In genomic region chr16:2551420-2551889, GRCh38 we compare ENCODE assay signal across 1 cellular context.
TF ChIP-seq lines count a peak whose summit lies in the region.
"Not testable (repeated sequence)": the region's sequence is repeated elsewhere in the genome, so short reads cannot be mapped to it uniquely, and the experiment has no call there.

No MANE protein-coding gene starts in this region.

TF ChIP-seq in HepG2, 621 proteins besides CTCF, POLR2A, EP300 and RAD21:
- TF ChIP-seq, protein P1, sequence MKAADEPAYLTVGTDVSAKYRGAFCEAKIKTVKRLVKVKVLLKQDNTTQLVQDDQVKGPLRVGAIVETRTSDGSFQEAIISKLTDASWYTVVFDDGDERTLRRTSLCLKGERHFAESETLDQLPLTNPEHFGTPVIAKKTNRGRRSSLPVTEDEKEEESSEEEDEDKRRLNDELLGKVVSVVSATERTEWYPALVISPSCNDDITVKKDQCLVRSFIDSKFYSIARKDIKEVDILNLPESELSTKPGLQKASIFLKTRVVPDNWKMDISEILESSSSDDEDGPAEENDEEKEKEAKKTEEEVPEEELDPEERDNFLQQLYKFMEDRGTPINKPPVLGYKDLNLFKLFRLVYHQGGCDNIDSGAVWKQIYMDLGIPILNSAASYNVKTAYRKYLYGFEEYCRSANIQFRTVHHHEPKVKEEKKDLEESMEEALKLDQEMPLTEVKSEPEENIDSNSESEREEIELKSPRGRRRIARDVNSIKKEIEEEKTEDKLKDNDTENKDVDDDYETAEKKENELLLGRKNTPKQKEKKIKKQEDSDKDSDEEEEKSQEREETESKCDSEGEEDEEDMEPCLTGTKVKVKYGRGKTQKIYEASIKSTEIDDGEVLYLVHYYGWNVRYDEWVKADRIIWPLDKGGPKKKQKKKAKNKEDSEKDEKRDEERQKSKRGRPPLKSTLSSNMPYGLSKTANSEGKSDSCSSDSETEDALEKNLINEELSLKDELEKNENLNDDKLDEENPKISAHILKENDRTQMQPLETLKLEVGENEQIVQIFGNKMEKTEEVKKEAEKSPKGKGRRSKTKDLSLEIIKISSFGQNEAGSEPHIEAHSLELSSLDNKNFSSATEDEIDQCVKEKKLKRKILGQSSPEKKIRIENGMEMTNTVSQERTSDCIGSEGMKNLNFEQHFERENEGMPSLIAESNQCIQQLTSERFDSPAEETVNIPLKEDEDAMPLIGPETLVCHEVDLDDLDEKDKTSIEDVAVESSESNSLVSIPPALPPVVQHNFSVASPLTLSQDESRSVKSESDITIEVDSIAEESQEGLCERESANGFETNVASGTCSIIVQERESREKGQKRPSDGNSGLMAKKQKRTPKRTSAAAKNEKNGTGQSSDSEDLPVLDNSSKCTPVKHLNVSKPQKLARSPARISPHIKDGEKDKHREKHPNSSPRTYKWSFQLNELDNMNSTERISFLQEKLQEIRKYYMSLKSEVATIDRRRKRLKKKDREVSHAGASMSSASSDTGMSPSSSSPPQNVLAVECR (CRISPR knock-in tag; IDR thresholded peaks at IDR 0.05; ENCODE audit: borderline replicate concordance) = peak; percentile 21; the same call in 1 of the 2 replicates
- TF ChIP-seq, protein P2, sequence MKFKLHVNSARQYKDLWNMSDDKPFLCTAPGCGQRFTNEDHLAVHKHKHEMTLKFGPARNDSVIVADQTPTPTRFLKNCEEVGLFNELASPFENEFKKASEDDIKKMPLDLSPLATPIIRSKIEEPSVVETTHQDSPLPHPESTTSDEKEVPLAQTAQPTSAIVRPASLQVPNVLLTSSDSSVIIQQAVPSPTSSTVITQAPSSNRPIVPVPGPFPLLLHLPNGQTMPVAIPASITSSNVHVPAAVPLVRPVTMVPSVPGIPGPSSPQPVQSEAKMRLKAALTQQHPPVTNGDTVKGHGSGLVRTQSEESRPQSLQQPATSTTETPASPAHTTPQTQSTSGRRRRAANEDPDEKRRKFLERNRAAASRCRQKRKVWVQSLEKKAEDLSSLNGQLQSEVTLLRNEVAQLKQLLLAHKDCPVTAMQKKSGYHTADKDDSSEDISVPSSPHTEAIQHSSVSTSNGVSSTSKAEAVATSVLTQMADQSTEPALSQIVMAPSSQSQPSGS (CRISPR knock-in tag; IDR thresholded peaks at IDR 0.05) = peak; percentile 82; the same call in 1 of the 2 replicates
- peak; percentile 84 for TF ChIP-seq CEBPB (IDR thresholded peaks at IDR 0.05; ENCODE audit: borderline replicate concordance, low read depth, low read length)
- peak; percentile 47; the same call in 1 of the 2 replicates for TF ChIP-seq MED1 (CRISPR knock-in tag; IDR thresholded peaks at IDR 0.05)
- peak; percentile 33; the same call in 1 of the 2 replicates for TF ChIP-seq HDAC2 (CRISPR knock-in tag; IDR thresholded peaks at IDR 0.05)
- TF ChIP-seq SOX6 (IDR thresholded peaks at IDR 0.05); CREM (CRISPR knock-in tag; IDR thresholded peaks at IDR 0.05); FOXP1 (IDR thresholded peaks at IDR 0.05): not testable (repeated sequence)
- TF ChIP-seq SOX6 (CRISPR knock-in tag; IDR thresholded peaks at IDR 0.05) = peak; percentile 29; the same call in 1 of the 2 replicates
- TF ChIP-seq, protein P3, sequence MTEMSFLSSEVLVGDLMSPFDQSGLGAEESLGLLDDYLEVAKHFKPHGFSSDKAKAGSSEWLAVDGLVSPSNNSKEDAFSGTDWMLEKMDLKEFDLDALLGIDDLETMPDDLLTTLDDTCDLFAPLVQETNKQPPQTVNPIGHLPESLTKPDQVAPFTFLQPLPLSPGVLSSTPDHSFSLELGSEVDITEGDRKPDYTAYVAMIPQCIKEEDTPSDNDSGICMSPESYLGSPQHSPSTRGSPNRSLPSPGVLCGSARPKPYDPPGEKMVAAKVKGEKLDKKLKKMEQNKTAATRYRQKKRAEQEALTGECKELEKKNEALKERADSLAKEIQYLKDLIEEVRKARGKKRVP (CRISPR knock-in tag; IDR thresholded peaks at IDR 0.05) = peak in 1 of 2 experiments; percentile 83; a peak in 2 of 4 replicates
- TF ChIP-seq, protein P4, sequence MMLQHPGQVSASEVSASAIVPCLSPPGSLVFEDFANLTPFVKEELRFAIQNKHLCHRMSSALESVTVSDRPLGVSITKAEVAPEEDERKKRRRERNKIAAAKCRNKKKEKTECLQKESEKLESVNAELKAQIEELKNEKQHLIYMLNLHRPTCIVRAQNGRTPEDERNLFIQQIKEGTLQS (CRISPR knock-in tag; IDR thresholded peaks at IDR 0.05) = peak; percentile 90
- peak; percentile 22; the same call in 1 of the 2 replicates for TF ChIP-seq SALL1 (CRISPR knock-in tag; IDR thresholded peaks at IDR 0.05)
- TF ChIP-seq GATAD2A (CRISPR knock-in tag; IDR thresholded peaks at IDR 0.05) = peak; percentile 33; the same call in 1 of the 2 replicates
- peak; percentile 17; the same call in 1 of the 2 replicates for TF ChIP-seq IKZF5 (CRISPR knock-in tag; IDR thresholded peaks at IDR 0.05)
- TF ChIP-seq, protein P5, sequence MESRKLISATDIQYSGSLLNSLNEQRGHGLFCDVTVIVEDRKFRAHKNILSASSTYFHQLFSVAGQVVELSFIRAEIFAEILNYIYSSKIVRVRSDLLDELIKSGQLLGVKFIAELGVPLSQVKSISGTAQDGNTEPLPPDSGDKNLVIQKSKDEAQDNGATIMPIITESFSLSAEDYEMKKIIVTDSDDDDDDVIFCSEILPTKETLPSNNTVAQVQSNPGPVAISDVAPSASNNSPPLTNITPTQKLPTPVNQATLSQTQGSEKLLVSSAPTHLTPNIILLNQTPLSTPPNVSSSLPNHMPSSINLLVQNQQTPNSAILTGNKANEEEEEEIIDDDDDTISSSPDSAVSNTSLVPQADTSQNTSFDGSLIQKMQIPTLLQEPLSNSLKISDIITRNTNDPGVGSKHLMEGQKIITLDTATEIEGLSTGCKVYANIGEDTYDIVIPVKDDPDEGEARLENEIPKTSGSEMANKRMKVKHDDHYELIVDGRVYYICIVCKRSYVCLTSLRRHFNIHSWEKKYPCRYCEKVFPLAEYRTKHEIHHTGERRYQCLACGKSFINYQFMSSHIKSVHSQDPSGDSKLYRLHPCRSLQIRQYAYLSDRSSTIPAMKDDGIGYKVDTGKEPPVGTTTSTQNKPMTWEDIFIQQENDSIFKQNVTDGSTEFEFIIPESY (CRISPR knock-in tag; IDR thresholded peaks at IDR 0.05) = 0 out of 2 replicates have a peak, but pooled peaks have one; percentile 8
- TF ChIP-seq ADNP (CRISPR knock-in tag; IDR thresholded peaks at IDR 0.05) = peak; percentile 91
- TF ChIP-seq ATF7 (IDR thresholded peaks at IDR 0.05) = peak; percentile 90
- TF ChIP-seq ATF7 (CRISPR knock-in tag; IDR thresholded peaks at IDR 0.05) = peak; percentile 74; the same call in 1 of the 2 replicates
- peak; percentile 21; the same call in 1 of the 2 replicates for TF ChIP-seq CREM (IDR thresholded peaks at IDR 0.05)
- TF ChIP-seq CREB1 (IDR thresholded peaks at IDR 0.05) = peak; percentile 43; the same call in 1 of the 2 replicates
- 0 out of 2 replicates have a peak, but pooled peaks have one; percentile 38 for TF ChIP-seq CREB1 (CRISPR knock-in tag; IDR thresholded peaks at IDR 0.05)
- TF ChIP-seq TARDBP (CRISPR knock-in tag; IDR thresholded peaks at IDR 0.05) = peak; percentile 41; the same call in 1 of the 2 replicates
- 0 out of 2 replicates have a peak, but pooled peaks have one; percentile 12 for TF ChIP-seq FOXP1 (CRISPR knock-in tag; IDR thresholded peaks at IDR 0.05)
- peak; percentile 92 for TF ChIP-seq ZMYM3 (CRISPR knock-in tag; IDR thresholded peaks at IDR 0.05)
- peak; percentile 26; the same call in 1 of the 2 replicates for TF ChIP-seq ZGPAT (CRISPR knock-in tag; IDR thresholded peaks at IDR 0.05)
- peak; percentile 63; the same call in 1 of the 2 replicates for TF ChIP-seq HOXA3 (CRISPR knock-in tag; IDR thresholded peaks at IDR 0.05)
- TF ChIP-seq, protein P6, sequence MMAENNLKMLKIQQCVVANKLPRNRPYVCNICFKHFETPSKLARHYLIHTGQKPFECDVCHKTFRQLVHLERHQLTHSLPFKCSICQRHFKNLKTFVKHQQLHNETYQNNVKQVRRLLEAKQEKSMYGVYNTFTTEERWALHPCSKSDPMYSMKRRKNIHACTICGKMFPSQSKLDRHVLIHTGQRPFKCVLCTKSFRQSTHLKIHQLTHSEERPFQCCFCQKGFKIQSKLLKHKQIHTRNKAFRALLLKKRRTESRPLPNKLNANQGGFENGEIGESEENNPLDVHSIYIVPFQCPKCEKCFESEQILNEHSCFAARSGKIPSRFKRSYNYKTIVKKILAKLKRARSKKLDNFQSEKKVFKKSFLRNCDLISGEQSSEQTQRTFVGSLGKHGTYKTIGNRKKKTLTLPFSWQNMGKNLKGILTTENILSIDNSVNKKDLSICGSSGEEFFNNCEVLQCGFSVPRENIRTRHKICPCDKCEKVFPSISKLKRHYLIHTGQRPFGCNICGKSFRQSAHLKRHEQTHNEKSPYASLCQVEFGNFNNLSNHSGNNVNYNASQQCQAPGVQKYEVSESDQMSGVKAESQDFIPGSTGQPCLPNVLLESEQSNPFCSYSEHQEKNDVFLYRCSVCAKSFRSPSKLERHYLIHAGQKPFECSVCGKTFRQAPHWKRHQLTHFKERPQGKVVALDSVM (CRISPR knock-in tag; IDR thresholded peaks at IDR 0.05) = peak; percentile 99
- peak; percentile 44 for TF ChIP-seq HDAC1 (CRISPR knock-in tag; IDR thresholded peaks at IDR 0.05)
- TF ChIP-seq CEBPG (CRISPR knock-in tag; IDR thresholded peaks at IDR 0.05) = peak; percentile 95
- TF ChIP-seq SAP130 (CRISPR knock-in tag; IDR thresholded peaks at IDR 0.05; ENCODE audit: low read depth) = peak; percentile 59
- TF ChIP-seq ZNF580 (CRISPR knock-in tag; IDR thresholded peaks at IDR 0.05; ENCODE audit: borderline replicate concordance, low read depth) = 0 out of 2 replicates have a peak, but pooled peaks have one; percentile 37
- 0 out of 2 replicates have a peak, but pooled peaks have one; percentile 41 for TF ChIP-seq TGIF2 (CRISPR knock-in tag; IDR thresholded peaks at IDR 0.05)
- peak; percentile 95 for TF ChIP-seq TEAD3 (CRISPR knock-in tag; optimal IDR thresholded peaks at IDR 0.05; ENCODE audit: borderline replicate concordance)
- peak; percentile 24; the same call in 1 of the 2 replicates for TF ChIP-seq KDM1A (CRISPR knock-in tag; IDR thresholded peaks at IDR 0.05)
- TF ChIP-seq, protein P7, sequence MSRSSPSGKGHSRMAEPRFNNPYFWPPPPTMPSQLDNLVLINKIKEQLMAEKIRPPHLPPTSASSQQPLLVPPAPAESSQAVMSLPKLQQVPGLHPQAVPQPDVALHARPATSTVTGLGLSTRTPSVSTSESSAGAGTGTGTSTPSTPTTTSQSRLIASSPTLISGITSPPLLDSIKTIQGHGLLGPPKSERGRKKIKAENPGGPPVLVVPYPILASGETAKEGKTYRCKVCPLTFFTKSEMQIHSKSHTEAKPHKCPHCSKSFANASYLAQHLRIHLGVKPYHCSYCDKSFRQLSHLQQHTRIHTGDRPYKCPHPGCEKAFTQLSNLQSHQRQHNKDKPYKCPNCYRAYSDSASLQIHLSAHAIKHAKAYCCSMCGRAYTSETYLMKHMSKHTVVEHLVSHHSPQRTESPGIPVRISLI (CRISPR knock-in tag; IDR thresholded peaks at IDR 0.05; ENCODE audit: borderline replicate concordance) = peak; percentile 97
- peak; percentile 75; the same call in 1 of the 2 replicates for TF ChIP-seq ZMYM2 (CRISPR knock-in tag; IDR thresholded peaks at IDR 0.05)
